Comparison of ENCODE assay signal across 8 cellular contexts in genomic region chr1:192516776-192517297, GRCh38. TPM values are rescaled to one million over a fixed set of nuclear protein-coding genes. Genes with fewer than 3 reads are reported as not detected.
DNase-seq lines count a peak whose midpoint lies in the region; ATAC-seq, FAIRE-seq and TF ChIP-seq lines count a peak whose summit lies in the region.

No MANE protein-coding gene starts in this region.

- peak overlapping the region; percentile 96 for H3K27ac ChIP-seq in A673 (ENCODE audit: low read depth, low read length, poor library complexity, severe bottlenecking)

- H3K4me3 ChIP-seq in A673 (ENCODE audit: low read depth, low read length, poor library complexity, severe bottlenecking) (no peak overlapping the region), bronchial epithelial cell (ENCODE audit: low read depth, low read length) (no peak overlapping the region), retinal pigment epithelial cell (ENCODE audit: low read length) (no peak overlapping the region)

- in situ Hi-C loops in G401 (cut with HindIII; ENCODE audit: low sequenced_read_pairs): no loop called here

- TF ChIP-seq CTCF in A673 (conservative IDR thresholded peaks at IDR 0.05; ENCODE audit: low read depth, low read length) (no peak), bronchial epithelial cell (IDR thresholded peaks at IDR 0.05; ENCODE audit: insufficient read depth, low read length, severe bottlenecking) (no peak), retinal pigment epithelial cell (conservative IDR thresholded peaks at IDR 0.05; ENCODE audit: low read depth, low read length) (no peak)

- POLR2A ChIA-PET in A673 (lab: Charles Lee; ENCODE audit: low non-redundant PET): interaction anchor here (0.6 to 0.7 kb wide), 3 partner anchors 57 to 588 kb away, joined by 3 read pairs; partner anchors contain the start of gene GLRX2

- no peaks in the 10 kb centered on the region for H3K27me3 ChIP-seq in A673 (replicated peaks; ENCODE audit: insufficient read depth, low read depth, low read length, poor library complexity)
- H3K27me3 ChIP-seq in bronchial epithelial cell (ENCODE audit: control insufficient read depth, insufficient read depth, low read length): no peaks in the 10 kb centered on the region

- peaks cover 64% of the 10 kb centered on the region for H3K4me1 ChIP-seq in A673 (ENCODE audit: insufficient read depth, low read length, poor library complexity, severe bottlenecking)

- H3K36me3 ChIP-seq in A673 (ENCODE audit: insufficient read depth, low read length, poor library complexity, severe bottlenecking) (no peaks in the 10 kb centered on the region), bronchial epithelial cell (ENCODE audit: control insufficient read depth, insufficient read depth, low read length) (no peaks in the 10 kb centered on the region)

- CTCF ChIA-PET in A673 (lab: Charles Lee): no interaction called here

- intact Hi-C loops in A673 (cut with micrococcal nuclease; ENCODE audit: unreplicated experiment): loop anchor here (2.0 kb wide), 1 partner anchor 28 kb away; no protein-coding TSS in a partner anchor

- no TSS peak for BruUV-seq in A673 (replicated peaks; lab: Mats Ljungman, UMichigan)

- H3K9me3 ChIP-seq in A673 (ENCODE audit: low read depth, low read length, poor library complexity, severe bottlenecking): no peaks in the 10 kb centered on the region

- FAIRE-seq in bronchial epithelial cell (lab: Jason Lieb, UNC): no peak

- peak; percentile 96 for DNase-seq in A673 (ENCODE audit: low spot score)
- peak; percentile 37 for DNase-seq in SKM-1 treated with dmso at 0.1 percent for 144 hours (lab: John Stamatoyannopoulos, UW; ENCODE audit: unreplicated experiment)
- peak; percentile 35 for DNase-seq in bronchial epithelial cell (ENCODE audit: low read depth)
- DNase-seq in retinal pigment epithelial cell (ENCODE audit: low read depth): peak; percentile 81
- DNase-seq in NCI-H2227 (lab: John Stamatoyannopoulos, UW; ENCODE audit: unreplicated experiment): no peak
- DNase-seq in G401 (ENCODE audit: low spot score): no peak

- peak; percentile 97 for ATAC-seq in GM19025 (IDR thresholded peaks at IDR 0.05; ENCODE audit: low read depth, unreplicated experiment)
- peak; percentile 97 for ATAC-seq in HG03159 (IDR thresholded peaks at IDR 0.05; ENCODE audit: unreplicated experiment)

RNA-seq across cellular contexts. Expression of gene RGS1, which starts 58.7 kb away (rescaled TPM):
- total RNA-seq in A673 (2021) (0.28 TPM in 1 of 2 replicates, not detected in the other), bronchial epithelial cell (not detected in 2 replicates)
- total RNA-seq in G401 (2014; rRNA removed; shearing (Covaris generic)): 74.0 and 79.0 TPM in 2 replicates

Comparison
In these comparisons a context has a peak if more than half of its experiments do, and no peak if none do; other contexts are left out.
1. DNase-seq: peak in A673 (single experiment), SKM-1 treated with dmso at 0.1 percent for 144 hours (single experiment), bronchial epithelial cell (single experiment) and retinal pigment epithelial cell (single experiment); none in NCI-H2227 (single experiment) and G401 (single experiment).
2. RNA of gene RGS1, which starts 58.7 kb away (total RNA-seq): 74.0 to 79.0 TPM in G401; 0.28 TPM in A673 and not detected in bronchial epithelial cell; every median in the first group is over 10 times any median in the second.